ENCODE assay signal across 18 cellular contexts in the genomic region with DNA sequence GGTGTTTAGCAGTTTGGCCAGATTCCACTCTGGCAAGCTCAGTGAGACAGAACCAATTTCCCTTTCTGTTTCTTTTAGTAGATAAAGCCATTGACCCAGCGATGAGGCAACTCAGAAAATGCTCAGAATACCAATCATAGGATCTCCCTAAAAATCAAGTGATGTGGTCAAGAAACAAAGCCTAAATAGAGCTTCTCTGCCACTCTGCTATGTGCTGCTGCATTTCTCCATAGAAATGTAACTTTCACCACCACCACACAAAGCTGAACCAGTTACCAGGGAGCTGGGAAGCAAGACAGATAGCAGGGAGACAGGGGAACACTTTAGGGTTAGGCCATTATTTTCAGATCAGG.
DNase-seq lines count a peak whose midpoint lies in the region; ATAC-seq and TF ChIP-seq lines count a peak whose summit lies in the region.
"Had no signal": no experiment of that assay in that cellular context is flagged by ENCODE, and none has a peak within 500 bp of the region (broad histone marks: within the 10 kb centered on the region; RNA-seq: fewer than 3 reads in every experiment).

No MANE protein-coding gene starts in this region.

- H4K20me1 ChIP-seq in SK-N-SH (ENCODE audit: insufficient read depth) (no peaks in the 10 kb centered on the region), neural progenitor cell (ENCODE audit: low read depth) (no peaks in the 10 kb centered on the region)

- no peak for TF ChIP-seq RAD21 in SK-N-SH (IDR thresholded peaks at IDR 0.05; ENCODE audit: low read length)

- 75% methylated on average over 1 of the region's 1 CpG for WGBS in SK-N-SH (ENCODE audit: low lambda C conversion rate)

- TF ChIP-seq EP300 in SK-N-SH (IDR thresholded peaks at IDR 0.05; ENCODE audit: borderline replicate concordance in 1 of 2, low read depth in 1 of 2, low read length in 1 of 2), result no peak

- no peaks in the 10 kb centered on the region for H3K36me3 Mint-ChIP-seq in neural progenitor cell
- H3K36me3 Mint-ChIP-seq in naive thymus-derived CD8-positive, alpha-beta T cell, result no peaks in the 10 kb centered on the region

- H3K4me2 ChIP-seq in SK-N-SH, result no peak overlapping the region
- no peak overlapping the region for H3K4me2 ChIP-seq in neural progenitor cell

- no peaks in the 10 kb centered on the region for H3F3A ChIP-seq in SK-N-SH (replicated peaks; ENCODE audit: insufficient read depth)
- no peaks in the 10 kb centered on the region for H3F3A ChIP-seq in neural progenitor cell (ENCODE audit: low read depth)

- H3K4me3 Mint-ChIP-seq in neural progenitor cell, result no peak overlapping the region
- no peak overlapping the region for H3K4me3 Mint-ChIP-seq in naive thymus-derived CD8-positive, alpha-beta T cell
- H3K4me3 Mint-ChIP-seq: T-helper 2 cell treated with Interferon-gamma antibody and Interleukin-4, amounts not matched to agents 5 μg/mL and 100 μg/mL, for 36 hours had no signal

- H3K27ac ChIP-seq in SK-N-SH (ENCODE audit: low read depth in 2 of 2, low read length in 1 of 2) (no peak overlapping the region), epithelial cell of prostate (peak overlapping the region; percentile 4), neural progenitor cell (no peak overlapping the region), vagina (no peak overlapping the region)
- H3K27ac ChIP-seq: heart right ventricle had no signal

- H3K9ac ChIP-seq in SK-N-SH (no peak overlapping the region), neural progenitor cell (no peak overlapping the region)

- peaks cover 5% of the 10 kb centered on the region for H3K4me1 Mint-ChIP-seq in neural progenitor cell
- H3K4me1 Mint-ChIP-seq in naive thymus-derived CD8-positive, alpha-beta T cell, result no peaks in the 10 kb centered on the region

- peak overlapping the region; percentile 4; the same call in 1 of the 2 replicates for H2AFZ ChIP-seq in SK-N-SH (ENCODE audit: low read depth)
- peak overlapping the region; percentile 1 for H2AFZ ChIP-seq in neural progenitor cell (replicated peaks)

- ATAC-seq in GM18505 (IDR thresholded peaks at IDR 0.05; ENCODE audit: unreplicated experiment), result no peak
- ATAC-seq in naive thymus-derived CD8-positive, alpha-beta T cell, result no peak
- ATAC-seq: heart right ventricle had no signal

- no peaks in the 10 kb centered on the region for H3K9me3 Mint-ChIP-seq in neural progenitor cell
- no peaks in the 10 kb centered on the region for H3K9me3 Mint-ChIP-seq in naive thymus-derived CD8-positive, alpha-beta T cell
- H3K9me3 Mint-ChIP-seq: T-helper 2 cell treated with Interferon-gamma antibody and Interleukin-4, amounts not matched to agents 5 μg/mL and 100 μg/mL, for 36 hours had no signal

- no peaks in the 10 kb centered on the region for H3K27me3 ChIP-seq in SK-N-SH (ENCODE audit: insufficient read depth)
- no peaks in the 10 kb centered on the region for H3K27me3 ChIP-seq in neural progenitor cell
- H3K27me3 ChIP-seq in vagina, result no peaks in the 10 kb centered on the region
- H3K27me3 ChIP-seq: heart right ventricle had no signal

- POLR2A ChIA-PET in SK-N-SH (lab: Yijun Ruan, JAX), result no interaction called here
- POLR2A ChIA-PET in naive thymus-derived CD8-positive, alpha-beta T cell (lab: Charles Lee), result no interaction called here

- in situ Hi-C loops in G401 (cut with HindIII; ENCODE audit: low sequenced_read_pairs), result no loop called here

- H3K9me3 ChIP-seq in SK-N-SH, result no peaks in the 10 kb centered on the region
- H3K9me3 ChIP-seq in neural progenitor cell (ENCODE audit: low read depth), result no peaks in the 10 kb centered on the region
- no peaks in the 10 kb centered on the region for H3K9me3 ChIP-seq in vagina
- H3K9me3 ChIP-seq: heart right ventricle had no signal

- intact Hi-C loops in vagina (cut with DNase I), result no loop called here

- CTCF ChIA-PET in SK-N-SH (lab: Yijun Ruan, JAX), result interaction anchor here (0.6 kb wide), 2 partner anchors 32 to 354 kb away, joined by 3 read pairs; no protein-coding TSS in a partner anchor

- H3K4me3 ChIP-seq in AG10803 (ENCODE audit: low read length) (no peak overlapping the region), SK-N-SH (ENCODE audit: low read depth in 2 of 2, low read length in 1 of 2) (no peak overlapping the region), neural progenitor cell (no peak overlapping the region), vagina (no peak overlapping the region)
- H3K4me3 ChIP-seq: heart right ventricle had no signal

- no peak for TF ChIP-seq POLR2A in GM18505 (IDR thresholded peaks at IDR 0.05; ENCODE audit: borderline replicate concordance, extremely low read depth, insufficient read depth, insufficient read length)
- no peak for TF ChIP-seq POLR2A in vagina (IDR thresholded peaks at IDR 0.05)

- peak; percentile 88 for DNase-seq in AG10803 (ENCODE audit: low read depth)
- DNase-seq in SK-N-SH, result no peak
- no peak for DNase-seq in epithelial cell of prostate (ENCODE audit: low read depth, low spot score)
- DNase-seq in neural progenitor cell (ENCODE audit: low spot score), result no peak
- no peak for DNase-seq in G401 (ENCODE audit: low spot score)
- no peak for DNase-seq in vagina (ENCODE audit: extremely low spot score in 2 of 2)
- DNase-seq in naive thymus-derived CD8-positive, alpha-beta T cell, result no peak
- DNase-seq: activated CD8-positive, alpha-beta memory T cell treated with anti-CD3 and anti-CD28 coated beads, Interleukin-2, amount 50 U/mL, for 48 hours; activated naive CD4-positive, alpha-beta T cell treated with anti-CD3 and anti-CD28 coated beads, Interleukin-2, amount 50 U/mL, for 16 hours; central memory CD4-positive, alpha-beta T cell; heart right ventricle; MM.1S; NCI-H2081; NCI-H524 treated with DMSO at 0.1 percent for 48 hours; posterior cingulate gyrus; RPMI8226 had no signal

- TF ChIP-seq CTCF in AG10803 (conservative IDR thresholded peaks at IDR 0.05; ENCODE audit: low read length), result no peak
- TF ChIP-seq CTCF in SK-N-SH (IDR thresholded peaks at IDR 0.05), result no peak
- no peak for TF ChIP-seq CTCF in neural progenitor cell (IDR thresholded peaks at IDR 0.05)
- TF ChIP-seq CTCF in vagina (IDR thresholded peaks at IDR 0.05), result no peak

- H3K36me3 ChIP-seq in SK-N-SH (replicated peaks in 1 of 2; ENCODE audit: control insufficient read depth in 1 of 2, insufficient read depth in 2 of 2, low read length in 1 of 2) (no peaks in the 10 kb centered on the region), neural progenitor cell (no peaks in the 10 kb centered on the region), vagina (no peaks in the 10 kb centered on the region)
- H3K36me3 ChIP-seq: heart right ventricle had no signal

- H3K4me1 ChIP-seq in SK-N-SH (ENCODE audit: control insufficient read depth in 1 of 2, insufficient read depth in 2 of 2, low read depth in 1 of 2, low read length in 1 of 2) (peaks cover 5 to 14% of the 10 kb centered on the region in 2 experiments; a peak in 2 of 4 replicates), neural progenitor cell (no peaks in the 10 kb centered on the region), vagina (peaks cover under 1% of the 10 kb centered on the region)

- H3K9me2 ChIP-seq in SK-N-SH, result no peaks in the 10 kb centered on the region

- H3K27me3 Mint-ChIP-seq in neural progenitor cell (ENCODE audit: insufficient read depth, low read depth), result peaks cover 2% of the 10 kb centered on the region
- H3K27me3 Mint-ChIP-seq in naive thymus-derived CD8-positive, alpha-beta T cell, result peaks cover 0 to 17% (median 1%) of the 10 kb centered on the region in 5 donors

- H3K27ac Mint-ChIP-seq in neural progenitor cell, result peak overlapping the region; percentile 26
- no peak overlapping the region for H3K27ac Mint-ChIP-seq in naive thymus-derived CD8-positive, alpha-beta T cell
- H3K27ac Mint-ChIP-seq: T-helper 2 cell treated with Interferon-gamma antibody and Interleukin-4, amounts not matched to agents 5 μg/mL and 100 μg/mL, for 36 hours had no signal

- H3K79me2 ChIP-seq in SK-N-SH (ENCODE audit: insufficient read depth), result no peaks in the 10 kb centered on the region
- H3K79me2 ChIP-seq in neural progenitor cell (ENCODE audit: low read depth), result no peaks in the 10 kb centered on the region

TF ChIP-seq in SK-N-SH, 30 proteins besides CTCF, POLR2A, EP300 and RAD21:
- TF ChIP-seq, protein P1, sequence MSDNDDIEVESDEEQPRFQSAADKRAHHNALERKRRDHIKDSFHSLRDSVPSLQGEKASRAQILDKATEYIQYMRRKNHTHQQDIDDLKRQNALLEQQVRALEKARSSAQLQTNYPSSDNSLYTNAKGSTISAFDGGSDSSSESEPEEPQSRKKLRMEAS (IDR thresholded peaks at IDR 0.05; ENCODE audit: low read depth), result no peak
- TF ChIP-seq, protein P2, sequence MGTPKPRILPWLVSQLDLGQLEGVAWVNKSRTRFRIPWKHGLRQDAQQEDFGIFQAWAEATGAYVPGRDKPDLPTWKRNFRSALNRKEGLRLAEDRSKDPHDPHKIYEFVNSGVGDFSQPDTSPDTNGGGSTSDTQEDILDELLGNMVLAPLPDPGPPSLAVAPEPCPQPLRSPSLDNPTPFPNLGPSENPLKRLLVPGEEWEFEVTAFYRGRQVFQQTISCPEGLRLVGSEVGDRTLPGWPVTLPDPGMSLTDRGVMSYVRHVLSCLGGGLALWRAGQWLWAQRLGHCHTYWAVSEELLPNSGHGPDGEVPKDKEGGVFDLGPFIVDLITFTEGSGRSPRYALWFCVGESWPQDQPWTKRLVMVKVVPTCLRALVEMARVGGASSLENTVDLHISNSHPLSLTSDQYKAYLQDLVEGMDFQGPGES (IDR thresholded peaks at IDR 0.05; ENCODE audit: low read depth, low read length), result no peak
- TF ChIP-seq MEF2A (IDR thresholded peaks at IDR 0.05; ENCODE audit: borderline replicate concordance, low read depth) (no peak), CHD2 (IDR thresholded peaks at IDR 0.05; ENCODE audit: low read length, partially characterized antibody) (no peak), FOXM1 (IDR thresholded peaks at IDR 0.05; ENCODE audit: low read depth) (no peak), RCOR1 (IDR thresholded peaks at IDR 0.05; ENCODE audit: low read length) (no peak), TCF12 (IDR thresholded peaks at IDR 0.05) (no peak), TAF1 (IDR thresholded peaks at IDR 0.05; ENCODE audit: borderline replicate concordance, low read depth, low read length) (no peak), SIN3A (IDR thresholded peaks at IDR 0.05; ENCODE audit: borderline replicate concordance, low read depth, low read length) (no peak), EZH2phosphoT487 (IDR thresholded peaks at IDR 0.05; ENCODE audit: borderline replicate concordance, low read depth) (no peak), JUND (IDR thresholded peaks at IDR 0.05) (no peak)
- TF ChIP-seq, protein P3, sequence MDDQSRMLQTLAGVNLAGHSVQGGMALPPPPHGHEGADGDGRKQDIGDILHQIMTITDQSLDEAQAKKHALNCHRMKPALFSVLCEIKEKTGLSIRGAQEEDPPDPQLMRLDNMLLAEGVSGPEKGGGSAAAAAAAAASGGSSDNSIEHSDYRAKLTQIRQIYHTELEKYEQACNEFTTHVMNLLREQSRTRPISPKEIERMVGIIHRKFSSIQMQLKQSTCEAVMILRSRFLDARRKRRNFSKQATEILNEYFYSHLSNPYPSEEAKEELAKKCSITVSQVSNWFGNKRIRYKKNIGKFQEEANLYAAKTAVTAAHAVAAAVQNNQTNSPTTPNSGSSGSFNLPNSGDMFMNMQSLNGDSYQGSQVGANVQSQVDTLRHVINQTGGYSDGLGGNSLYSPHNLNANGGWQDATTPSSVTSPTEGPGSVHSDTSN (IDR thresholded peaks at IDR 0.05), result no peak
